In genomic region chr17:76527016-76527415, GRCh38 we compare ENCODE assay signal across 12 cellular contexts. TPM values are rescaled to one million over a fixed set of nuclear protein-coding genes. Genes with fewer than 3 reads are reported as not detected.
DNase-seq lines count a peak whose midpoint lies in the region; ATAC-seq, FAIRE-seq and TF ChIP-seq lines count a peak whose summit lies in the region.
"Not testable (repeated sequence)": the region's sequence is repeated elsewhere in the genome, so short reads cannot be mapped to it uniquely, and the experiment has no call there.
"Had no signal": no experiment of that assay in that cellular context is flagged by ENCODE, and none has a peak within 500 bp of the region (broad histone marks: within the 10 kb centered on the region; RNA-seq: fewer than 3 reads in every experiment).

No MANE protein-coding gene starts in this region.

- H4K8ac ChIP-seq in H1 (ENCODE audit: extremely low read depth, insufficient read depth, low read length), result peak overlapping the region; percentile 1; the same call in 1 of the 2 replicates
- not testable (repeated sequence) for H4K8ac ChIP-seq in neuronal stem cell (ENCODE audit: low read depth, low read length)

- TF ChIP-seq POLR2A in H1 (IDR thresholded peaks at IDR 0.05; ENCODE audit: control extremely low read depth in 1 of 2, low read depth in 2 of 2, low read length in 2 of 2); uterus (IDR thresholded peaks at IDR 0.05): not testable (repeated sequence)

- H3K27me3 ChIP-seq in DOHH2 (ENCODE audit: control insufficient read depth, low read length); H1 (replicated peaks in 1 of 4; ENCODE audit: control insufficient read depth in 3 of 4, extremely low read depth in 1 of 4, insufficient read depth in 3 of 4, low read length in 3 of 4); uterus: not testable (repeated sequence)
- H3K27me3 ChIP-seq in neuronal stem cell (ENCODE audit: control insufficient read depth in 3 of 3, insufficient read depth in 3 of 3, low read depth in 1 of 3, low read length in 3 of 3), result peaks cover 0 to 20% (median 2%) of the 10 kb centered on the region in 3 experiments

- not testable (repeated sequence) for H3K27me3 Mint-ChIP-seq in activated naive CD8-positive, alpha-beta T cell treated with anti-CD3 and anti-CD28 coated beads, Interleukin-2, amount 10 ng/mL, durations not matched to agents 7 days and 5 days; immature natural killer cell (ENCODE audit: low read depth in 3 of 3); stimulated activated naive CD8-positive, alpha-beta T cell treated with anti-CD3 and anti-CD28 coated beads, Interleukin-15, Interleukin-2, amounts not matched to agents 100 ng/mL and 50 ng/mL, for 24 hours

- H3K79me2 ChIP-seq in DOHH2 (ENCODE audit: control insufficient read depth, low read length); H1 (ENCODE audit: control insufficient read depth in 1 of 2, insufficient read depth in 2 of 2, low read length in 2 of 2): not testable (repeated sequence)

- not testable (repeated sequence) for DNase-seq in RWPE1 (ENCODE audit: low spot score); activated naive CD8-positive, alpha-beta T cell treated with anti-CD3 and anti-CD28 coated beads, Interleukin-2, amount 10 ng/mL, durations not matched to agents 7 days and 5 days; H1 (ENCODE audit: low read depth in 1 of 2, low spot score in 2 of 2); immature natural killer cell; neuronal stem cell (ENCODE audit: low spot score); uterus

- not testable (repeated sequence) for H3K23ac ChIP-seq in H1 (ENCODE audit: insufficient read length); neuronal stem cell (ENCODE audit: low read depth, low read length, poor library complexity)

- FAIRE-seq in H1 (lab: Jason Lieb, UNC), result not testable (repeated sequence)

- not testable (repeated sequence) for TF ChIP-seq CTCF in DOHH2 (IDR thresholded peaks at IDR 0.05; ENCODE audit: low read depth, low read length, poor library complexity, severe bottlenecking); RWPE1 (conservative IDR thresholded peaks at IDR 0.05; ENCODE audit: low read depth); H1 (IDR thresholded peaks at IDR 0.05; ENCODE audit: control extremely low read depth in 1 of 3, insufficient read depth in 1 of 3, low read depth in 1 of 3, low read length in 3 of 3); uterus (IDR thresholded peaks at IDR 0.05)

- not testable (repeated sequence) for H3K36me3 Mint-ChIP-seq in activated naive CD8-positive, alpha-beta T cell treated with anti-CD3 and anti-CD28 coated beads, Interleukin-2, amount 10 ng/mL, durations not matched to agents 7 days and 5 days; immature natural killer cell; stimulated activated naive CD8-positive, alpha-beta T cell treated with anti-CD3 and anti-CD28 coated beads, Interleukin-15, Interleukin-2, amounts not matched to agents 100 ng/mL and 50 ng/mL, for 24 hours (ENCODE audit: low read depth)

- not testable (repeated sequence) for H3K79me1 ChIP-seq in H1 (ENCODE audit: low read depth, low read length); neuronal stem cell (ENCODE audit: low read depth, low read length)

- CTCF ChIA-PET in RWPE1 (lab: Yijun Ruan, JAX), result interaction anchor here (1.6 kb wide), 1 partner anchor 97 kb away, joined by 12 read pairs; no protein-coding TSS in a partner anchor
- CTCF ChIA-PET in H1 (lab: Charles Lee; ENCODE audit: partially characterized antibody), result interaction anchor here (1.0 to 4.9 kb wide), 12 partner anchors 9 to 188 kb away, joined by 3 to 41 read pairs (median 6); partner anchors contain the start of gene PRCD

- peak overlapping the region; percentile 85 for H4K91ac ChIP-seq in H1 (replicated peaks; ENCODE audit: insufficient read length, low read length)
- H4K91ac ChIP-seq in neuronal stem cell (ENCODE audit: low read depth, low read length, poor library complexity), result not testable (repeated sequence)

- H3K4me2 ChIP-seq in DOHH2 (ENCODE audit: low read length), result peak overlapping the region; percentile 90
- peak overlapping the region in 1 of 2 experiments; percentile 1; a peak in 1 of 4 replicates for H3K4me2 ChIP-seq in H1 (ENCODE audit: insufficient read depth in 1 of 2, low read depth in 2 of 2, low read length in 2 of 2)
- peak overlapping the region; percentile 2 for H3K4me2 ChIP-seq in neuronal stem cell (ENCODE audit: insufficient read depth, low read length, poor library complexity, severe bottlenecking)

- H3K36me3 ChIP-seq in DOHH2 (ENCODE audit: control insufficient read depth, low read length); H1 (ENCODE audit: control insufficient read depth in 2 of 4, insufficient read depth in 4 of 4, low read length in 3 of 4); neuronal stem cell (replicated peaks in 1 of 2; ENCODE audit: control insufficient read depth in 2 of 2, insufficient read depth in 2 of 2, low read length in 2 of 2); uterus: not testable (repeated sequence)

- H3K18ac ChIP-seq in H1 (ENCODE audit: extremely low read depth, low read length); neuronal stem cell (ENCODE audit: low read length): not testable (repeated sequence)

- not testable (repeated sequence) for H2BK120ac ChIP-seq in H1 (replicated peaks; ENCODE audit: low read depth, low read length); neuronal stem cell (ENCODE audit: low read depth, low read length)

- H4K20me1 ChIP-seq in DOHH2 (ENCODE audit: control insufficient read depth, insufficient read depth, low read depth, low read length); H1 (replicated peaks in 1 of 2; ENCODE audit: control insufficient read depth in 1 of 2, insufficient read depth in 2 of 2, low read length in 2 of 2): not testable (repeated sequence)

- peaks cover 17% of the 10 kb centered on the region for H3K4me1 Mint-ChIP-seq in activated naive CD8-positive, alpha-beta T cell treated with anti-CD3 and anti-CD28 coated beads, Interleukin-2, amount 10 ng/mL, durations not matched to agents 7 days and 5 days
- peaks cover 31 to 39% of the 10 kb centered on the region in 2 donors for H3K4me1 Mint-ChIP-seq in immature natural killer cell
- H3K4me1 Mint-ChIP-seq in stimulated activated naive CD8-positive, alpha-beta T cell treated with anti-CD3 and anti-CD28 coated beads, Interleukin-15, Interleukin-2, amounts not matched to agents 100 ng/mL and 50 ng/mL, for 24 hours (ENCODE audit: low read depth), result peaks cover 36% of the 10 kb centered on the region

- peak overlapping the region; percentile 50; the same call in 1 of the 2 replicates for H2BK12ac ChIP-seq in H1 (ENCODE audit: low read depth, low read length)
- not testable (repeated sequence) for H2BK12ac ChIP-seq in neuronal stem cell (ENCODE audit: low read length)

- H3K9me3 ChIP-seq in DOHH2 (ENCODE audit: control insufficient read depth, insufficient read depth, low read length); H1 (ENCODE audit: insufficient read depth in 2 of 2, low read depth in 1 of 2, low read length in 1 of 2); neuronal stem cell (replicated peaks in 1 of 2; ENCODE audit: control insufficient read depth in 2 of 2, insufficient read depth in 1 of 2, low read depth in 1 of 2, low read length in 2 of 2); uterus: not testable (repeated sequence)

- H2BK20ac ChIP-seq in H1 (ENCODE audit: low read length), result 0 out of 2 replicates have a peak overlapping the region, but pooled peaks have one; percentile 32

- H3K27ac Mint-ChIP-seq in activated naive CD8-positive, alpha-beta T cell treated with anti-CD3 and anti-CD28 coated beads, Interleukin-2, amount 10 ng/mL, durations not matched to agents 7 days and 5 days, result peak overlapping the region; percentile 86
- H3K27ac Mint-ChIP-seq in immature natural killer cell, result peak overlapping the region in 5 of 6 donors; percentile 85 to 95 (median 88)
- H3K27ac Mint-ChIP-seq in stimulated activated naive CD8-positive, alpha-beta T cell treated with anti-CD3 and anti-CD28 coated beads, Interleukin-15, Interleukin-2, amounts not matched to agents 100 ng/mL and 50 ng/mL, for 24 hours, result not testable (repeated sequence)

- H3K4me1 ChIP-seq in DOHH2 (ENCODE audit: control insufficient read depth, low read length) (peaks cover 42% of the 10 kb centered on the region), H1 (replicated peaks in 1 of 4; ENCODE audit: control insufficient read depth in 3 of 4, insufficient read depth in 4 of 4, low read length in 3 of 4) (peaks cover 0 to 34% (median 24%) of the 10 kb centered on the region in 4 experiments; a peak in 6 of 7 replicates), neuronal stem cell (ENCODE audit: control insufficient read depth in 2 of 2, insufficient read depth in 1 of 2, low read depth in 1 of 2, low read length in 2 of 2) (peaks cover 26 to 28% of the 10 kb centered on the region in 2 donors), uterus (peaks cover 0 to 16% of the 10 kb centered on the region in 2 donors)

- not testable (repeated sequence) for H2AFZ ChIP-seq in H1 (ENCODE audit: low read length)
- peak overlapping the region; percentile 79 for H2AFZ ChIP-seq in neuronal stem cell (ENCODE audit: low read length)

- ATAC-seq in activated naive CD8-positive, alpha-beta T cell treated with anti-CD3 and anti-CD28 coated beads, Interleukin-2, amount 10 ng/mL, durations not matched to agents 7 days and 5 days (ENCODE audit: low read depth), result not testable (repeated sequence)

- not testable (repeated sequence) for H3K23me2 ChIP-seq in H1 (ENCODE audit: low read depth, low read length)

- not testable (repeated sequence) for H3K56ac ChIP-seq in H1 (replicated peaks; ENCODE audit: insufficient read length, low read depth, low read length)

- whole genome bisulfite sequencing in H1 (ENCODE audit: extremely low coverage in 1 of 2, insufficient coverage in 1 of 2, insufficient read length in 1 of 2, insufficient replicate concordance in 2 of 2, low coverage in 1 of 2, low lambda C conversion rate in 2 of 2, missing lambda C conversion rate in 1 of 2), 2 experiments, result no CpG with 5 or more reads among the region's 9 CpGs
- WGBS in neuronal stem cell (ENCODE audit: extremely low coverage in 2 of 2, insufficient read length in 2 of 2, insufficient replicate concordance in 1 of 2), 2 donors, result no CpG with 5 or more reads among the region's 9 CpGs

- H3K9ac ChIP-seq in H1 (replicated peaks in 1 of 4; ENCODE audit: extremely low read depth in 1 of 4, low read depth in 3 of 4, low read length in 3 of 4); neuronal stem cell (ENCODE audit: low read depth, low read length, poor library complexity): not testable (repeated sequence)

- not testable (repeated sequence) for H3K14ac ChIP-seq in H1 (ENCODE audit: insufficient read length); neuronal stem cell (ENCODE audit: low read length)

- H3K4ac ChIP-seq in H1 (replicated peaks; ENCODE audit: insufficient read length, low read depth, low read length); neuronal stem cell (ENCODE audit: low read length): not testable (repeated sequence)

- not testable (repeated sequence) for H3F3A ChIP-seq in DOHH2 (ENCODE audit: control insufficient read depth, insufficient read depth)

- not testable (repeated sequence) for H2AK5ac ChIP-seq in H1 (ENCODE audit: low read depth, low read length)
- H2AK5ac ChIP-seq in neuronal stem cell (ENCODE audit: low read depth, low read length), result peak overlapping the region; percentile 6

- H3K4me3 ChIP-seq in DOHH2 (ENCODE audit: low read length), result peak overlapping the region; percentile 72
- H3K4me3 ChIP-seq in H1 (ENCODE audit: extremely low read depth in 1 of 4, insufficient read depth in 2 of 4, low read depth in 3 of 4, low read length in 4 of 4); neuronal stem cell (ENCODE audit: low read length in 2 of 2); uterus: not testable (repeated sequence)

- H2BK15ac ChIP-seq in H1 (ENCODE audit: low read length) (peak overlapping the region; percentile 19; the same call in 1 of the 2 replicates), neuronal stem cell (ENCODE audit: low read length) (peak overlapping the region; percentile 91)

- H3K9me2 ChIP-seq in DOHH2 (replicated peaks; ENCODE audit: control insufficient read depth, low read length), result not testable (repeated sequence)

- H3K27ac ChIP-seq in DOHH2 (ENCODE audit: low read depth, low read length) (peak overlapping the region; percentile 83; the same call in 1 of the 2 replicates), RWPE1 (peak overlapping the region; percentile 99), uterus (peak overlapping the region; percentile 94 to 95)
- H3K27ac ChIP-seq in H1 (ENCODE audit: low read depth, low read length); neuronal stem cell (replicated peaks; ENCODE audit: low read length): not testable (repeated sequence)

- H4K5ac ChIP-seq in H1 (ENCODE audit: insufficient read length, low read depth, low read length), result not testable (repeated sequence)

- TF ChIP-seq EP300 in H1 (IDR thresholded peaks at IDR 0.05; ENCODE audit: borderline replicate concordance in 1 of 2, low read depth in 2 of 2, low read length in 2 of 2), result not testable (repeated sequence)

- intact Hi-C loops in uterus (cut with DNase I; ENCODE audit: low total_unique reads), result not testable (repeated sequence)

- not testable (repeated sequence) for H3K9me3 Mint-ChIP-seq in activated naive CD8-positive, alpha-beta T cell treated with anti-CD3 and anti-CD28 coated beads, Interleukin-2, amount 10 ng/mL, durations not matched to agents 7 days and 5 days; immature natural killer cell; stimulated activated naive CD8-positive, alpha-beta T cell treated with anti-CD3 and anti-CD28 coated beads, Interleukin-15, Interleukin-2, amounts not matched to agents 100 ng/mL and 50 ng/mL, for 24 hours

- POLR2A ChIA-PET in RWPE1 (lab: Yijun Ruan, JAX; ENCODE audit: low non-redundant PET), result not testable (repeated sequence)
- POLR2A ChIA-PET in activated naive CD8-positive, alpha-beta T cell treated with anti-CD3 and anti-CD28 coated beads, Interleukin-2, amount 10 ng/mL, durations not matched to agents 7 days and 5 days (lab: Charles Lee), result interaction anchor here (1.1 to 1.8 kb wide), 4 partner anchors 10 to 144 kb away, joined by 5 to 12 read pairs (median 6); no protein-coding TSS in a partner anchor
- POLR2A ChIA-PET in H1 (lab: Charles Lee; ENCODE audit: partially characterized antibody), result interaction anchor here (1.0 to 5.1 kb wide), 5 partner anchors 10 to 39 kb away, joined by 4 to 30 read pairs (median 5); partner anchors contain the start of gene PRCD

- H2BK5ac ChIP-seq in H1 (ENCODE audit: low read depth, low read length), result peak overlapping the region; percentile 35; the same call in 1 of the 2 replicates
- H2BK5ac ChIP-seq in neuronal stem cell (ENCODE audit: low read length), result not testable (repeated sequence)

- H3K4me3 Mint-ChIP-seq in activated naive CD8-positive, alpha-beta T cell treated with anti-CD3 and anti-CD28 coated beads, Interleukin-2, amount 10 ng/mL, durations not matched to agents 7 days and 5 days, result peak overlapping the region; percentile 66
- H3K4me3 Mint-ChIP-seq in immature natural killer cell, result peak overlapping the region; percentile 41 to 81 (median 72)
- H3K4me3 Mint-ChIP-seq in stimulated activated naive CD8-positive, alpha-beta T cell treated with anti-CD3 and anti-CD28 coated beads, Interleukin-15, Interleukin-2, amounts not matched to agents 100 ng/mL and 50 ng/mL, for 24 hours, result peak overlapping the region; percentile 53

- not testable (repeated sequence) for TF ChIP-seq RAD21 in H1 (IDR thresholded peaks at IDR 0.05 in 1 of 2, conservative IDR thresholded peaks at IDR 0.05 in 1 of 2; ENCODE audit: low read depth in 2 of 2, low read length in 2 of 2)

RNA-seq across cellular contexts. Expression of gene CYGB, which starts 10.5 kb away (rescaled TPM):
- under 1 TPM in 1 of 2 experiments, not detected in 1; 0.37 TPM for total RNA-seq in activated naive CD8-positive, alpha-beta T cell treated with anti-CD3 and anti-CD28 coated beads, Interleukin-2, amount 10 ng/mL, durations not matched to agents 7 days and 5 days
- 3.7 and 4.0 TPM in 2 replicates for total RNA-seq in H1 (2021; fragmentation: NEBNext Ultra II Directional; extraction: Animal tissue kit (Norgen Biotek cat#: 25700))
- polyA plus RNA-seq in H1 (2011; rRNA removed), result 2.7 and 3.3 TPM in 2 replicates
- 1.7 TPM for polyA plus RNA-seq in H1 (2011; cell fraction: cytosol; rRNA removed)
- polyA plus RNA-seq in H1 (2011; cell fraction: nucleus; rRNA removed), result 1.7 TPM
- 1.4 to 3.4 TPM (median 2.9 TPM) in 4 replicates for polyA plus RNA-seq in H1 (2012, experiment 1 of 2)
- polyA plus RNA-seq in H1 (2012, experiment 2 of 2), result 4.0 TPM
- polyA plus RNA-seq in H1 (2013, experiment 1 of 2), result 2.8 TPM
- polyA plus RNA-seq in H1 (2013, experiment 2 of 2), result 2.8 TPM
- polyA minus RNA-seq in H1 (2011; rRNA and poly(A)+ RNA removed), result 0.19 and 1.4 TPM in 2 replicates
- 0.66 TPM for polyA minus RNA-seq in H1 (2011; cell fraction: cytosol; rRNA and poly(A)+ RNA removed)
- polyA minus RNA-seq in H1 (2011; cell fraction: nucleus; rRNA and poly(A)+ RNA removed), result 0.80 TPM
- under 1 TPM in 2 of 3 donors, not detected in 1; 0.09 to 0.41 TPM for polyA plus RNA-seq in immature natural killer cell
- 0.98 TPM for polyA plus RNA-seq in neuronal stem cell (2013, experiment 1 of 2)
- 0.96 TPM for polyA plus RNA-seq in neuronal stem cell (2013, experiment 2 of 2)
- total RNA-seq in uterus, result 10 to 100 TPM in 2 of 4 donors, 1 to 10 TPM in 2; 7.8 to 33.2 (median 19.8) TPM
- total RNA-seq: activated CD4-positive, alpha-beta memory T cell treated with anti-CD3 and anti-CD28 coated beads, Interleukin-2, amount 10 ng/mL, durations not matched to agents 7 days and 5 days had no signal

RNA-seq across cellular contexts. Expression of gene PRCD, which starts 12.8 kb away (rescaled TPM):
- total RNA-seq in activated naive CD8-positive, alpha-beta T cell treated with anti-CD3 and anti-CD28 coated beads, Interleukin-2, amount 10 ng/mL, durations not matched to agents 7 days and 5 days, result 1 to 10 TPM in 1 of 2 experiments, under 1 TPM in 1; 0.78 to 1.1 TPM
- 1.4 and 2.1 TPM in 2 replicates for total RNA-seq in H1 (2021; fragmentation: NEBNext Ultra II Directional; extraction: Animal tissue kit (Norgen Biotek cat#: 25700))
- polyA plus RNA-seq in H1 (2011; rRNA removed), result 0.77 and 1.1 TPM in 2 replicates
- 1.4 TPM for polyA plus RNA-seq in H1 (2011; cell fraction: cytosol; rRNA removed)
- 3.1 TPM for polyA plus RNA-seq in H1 (2011; cell fraction: nucleus; rRNA removed)
- 1.1 to 1.6 TPM (median 1.5 TPM) in 4 replicates for polyA plus RNA-seq in H1 (2012, experiment 1 of 2)
- polyA plus RNA-seq in H1 (2012, experiment 2 of 2), result 2.3 TPM
- 2.0 TPM for polyA plus RNA-seq in H1 (2013, experiment 1 of 2)
- 1.5 TPM for polyA plus RNA-seq in H1 (2013, experiment 2 of 2)
- 0.12 and 0.22 TPM in 2 replicates for polyA minus RNA-seq in H1 (2011; rRNA and poly(A)+ RNA removed)
- polyA minus RNA-seq in H1 (2011; cell fraction: cytosol; rRNA and poly(A)+ RNA removed), result not detected
- polyA minus RNA-seq in H1 (2011; cell fraction: nucleus; rRNA and poly(A)+ RNA removed), result 3.5 TPM
- polyA plus RNA-seq in immature natural killer cell, result 1 to 10 TPM; 2.8 to 5.3 (median 3.1) TPM
- polyA plus RNA-seq in neuronal stem cell (2013, experiment 1 of 2), result 1.4 TPM
- 1.2 TPM for polyA plus RNA-seq in neuronal stem cell (2013, experiment 2 of 2)
- total RNA-seq in uterus, result 10 to 100 TPM in 1 of 4 donors, under 1 TPM in 2, not detected in 1; 0.26 to 13.4 (median 0.69) TPM
- total RNA-seq: activated CD4-positive, alpha-beta memory T cell treated with anti-CD3 and anti-CD28 coated beads, Interleukin-2, amount 10 ng/mL, durations not matched to agents 7 days and 5 days had no signal

RNA-seq across cellular contexts. Expression of gene RHBDF2, which starts 25.8 kb away (rescaled TPM):
- 10 to 100 TPM; 65.1 to 67.2 TPM for total RNA-seq in activated naive CD8-positive, alpha-beta T cell treated with anti-CD3 and anti-CD28 coated beads, Interleukin-2, amount 10 ng/mL, durations not matched to agents 7 days and 5 days
- 25.9 and 26.2 TPM in 2 replicates for total RNA-seq in H1 (2021; fragmentation: NEBNext Ultra II Directional; extraction: Animal tissue kit (Norgen Biotek cat#: 25700))
- polyA plus RNA-seq in H1 (2011; rRNA removed) (21.2 and 27.9 TPM in 2 replicates), immature natural killer cell (10 to 100 TPM; 19.3 to 90.5 (median 23.6) TPM)
- 15.5 TPM for polyA plus RNA-seq in H1 (2011; cell fraction: cytosol; rRNA removed)
- 46.6 TPM for polyA plus RNA-seq in H1 (2011; cell fraction: nucleus; rRNA removed)
- 16.4 to 25.4 TPM (median 22.4 TPM) in 4 replicates for polyA plus RNA-seq in H1 (2012, experiment 1 of 2)
- polyA plus RNA-seq in H1 (2012, experiment 2 of 2), result 15.6 TPM
- polyA plus RNA-seq in H1 (2013, experiment 1 of 2), result 30.8 TPM
- 30.3 TPM for polyA plus RNA-seq in H1 (2013, experiment 2 of 2)
- polyA minus RNA-seq in H1 (2011; rRNA and poly(A)+ RNA removed), result 12.5 and 16.5 TPM in 2 replicates
- polyA minus RNA-seq in H1 (2011; cell fraction: cytosol; rRNA and poly(A)+ RNA removed), result 16.4 TPM
- 22.9 TPM for polyA minus RNA-seq in H1 (2011; cell fraction: nucleus; rRNA and poly(A)+ RNA removed)
- polyA plus RNA-seq in neuronal stem cell (2013, experiment 1 of 2), result 2.4 TPM
- 2.3 TPM for polyA plus RNA-seq in neuronal stem cell (2013, experiment 2 of 2)
- 10 to 100 TPM in 2 of 4 donors, 1 to 10 TPM in 2; 3.8 to 26.1 (median 8.4) TPM for total RNA-seq in uterus

RNA-seq across cellular contexts. Expression of gene ST6GALNAC2, which starts 58.6 kb away (rescaled TPM):
- total RNA-seq in activated naive CD8-positive, alpha-beta T cell treated with anti-CD3 and anti-CD28 coated beads, Interleukin-2, amount 10 ng/mL, durations not matched to agents 7 days and 5 days, result 1 to 10 TPM; 3.4 to 3.9 TPM
- total RNA-seq in H1 (2021; fragmentation: NEBNext Ultra II Directional; extraction: Animal tissue kit (Norgen Biotek cat#: 25700)), result not detected in 2 replicates
- polyA plus RNA-seq in H1 (2011; rRNA removed) (0.09 TPM in 1 of 2 replicates, not detected in the other), immature natural killer cell (under 1 TPM in 1 of 3 donors, not detected in 2; 0.24 TPM)
- not detected for polyA plus RNA-seq in H1 (2011; cell fraction: cytosol; rRNA removed)
- polyA plus RNA-seq in H1 (2011; cell fraction: nucleus; rRNA removed), result not detected
- not detected in 4 replicates for polyA plus RNA-seq in H1 (2012, experiment 1 of 2)
- not detected for polyA plus RNA-seq in H1 (2012, experiment 2 of 2)
- polyA plus RNA-seq in H1 (2013, experiment 1 of 2), result not detected
- not detected for polyA plus RNA-seq in H1 (2013, experiment 2 of 2)
- polyA minus RNA-seq in H1 (2011; rRNA and poly(A)+ RNA removed), result not detected in 2 replicates
- not detected for polyA minus RNA-seq in H1 (2011; cell fraction: cytosol; rRNA and poly(A)+ RNA removed)
- polyA minus RNA-seq in H1 (2011; cell fraction: nucleus; rRNA and poly(A)+ RNA removed), result not detected
- 0.35 TPM for polyA plus RNA-seq in neuronal stem cell (2013, experiment 1 of 2)
- polyA plus RNA-seq in neuronal stem cell (2013, experiment 2 of 2), result 0.50 TPM
- total RNA-seq in uterus, result 1 to 10 TPM in 2 of 4 donors, under 1 TPM in 1, not detected in 1; 0.59 to 9.5 (median 5.3) TPM
- total RNA-seq: WTC11 had no signal

RNA-seq across cellular contexts. Expression of gene AANAT, which starts 59.6 kb away (rescaled TPM):
- not detected for total RNA-seq in activated naive CD8-positive, alpha-beta T cell treated with anti-CD3 and anti-CD28 coated beads, Interleukin-2, amount 10 ng/mL, durations not matched to agents 7 days and 5 days
- total RNA-seq in H1 (2021; fragmentation: NEBNext Ultra II Directional; extraction: Animal tissue kit (Norgen Biotek cat#: 25700)), result not detected in 2 replicates
- polyA plus RNA-seq in H1 (2011; rRNA removed) (0.53 and 1.1 TPM in 2 replicates), immature natural killer cell (under 1 TPM in 1 of 3 donors, not detected in 2; 0.34 TPM)
- 0.43 TPM for polyA plus RNA-seq in H1 (2011; cell fraction: cytosol; rRNA removed)
- polyA plus RNA-seq in H1 (2011; cell fraction: nucleus; rRNA removed), result 1.5 TPM
- polyA plus RNA-seq in H1 (2012, experiment 1 of 2), result 0.46 to 0.76 TPM (median 0.68 TPM) in 4 replicates
- not detected for polyA plus RNA-seq in H1 (2012, experiment 2 of 2)
- polyA plus RNA-seq in H1 (2013, experiment 1 of 2), result 0.16 TPM
- 0.13 TPM for polyA plus RNA-seq in H1 (2013, experiment 2 of 2)
- not detected in 2 replicates for polyA minus RNA-seq in H1 (2011; rRNA and poly(A)+ RNA removed)
- polyA minus RNA-seq in H1 (2011; cell fraction: cytosol; rRNA and poly(A)+ RNA removed), result not detected
- not detected for polyA minus RNA-seq in H1 (2011; cell fraction: nucleus; rRNA and poly(A)+ RNA removed)
- 0.13 TPM for polyA plus RNA-seq in neuronal stem cell (2013, experiment 1 of 2)
- not detected for polyA plus RNA-seq in neuronal stem cell (2013, experiment 2 of 2)
- total RNA-seq in uterus, result not detected
- total RNA-seq: activated CD4-positive, alpha-beta memory T cell treated with anti-CD3 and anti-CD28 coated beads, Interleukin-2, amount 10 ng/mL, durations not matched to agents 7 days and 5 days; endodermal cell; fibroblast of villous mesenchyme had no signal
